Comparison of ENCODE assay signal across 12 cellular contexts in genomic region chr6:169289671-169290408, GRCh38. TPM values are rescaled to one million over a fixed set of nuclear protein-coding genes. Genes with fewer than 3 reads are reported as not detected.
DNase-seq lines count a peak whose midpoint lies in the region; ATAC-seq and TF ChIP-seq lines count a peak whose summit lies in the region.
"Had no signal": no experiment of that assay in that cellular context is flagged by ENCODE, and none has a peak within 500 bp of the region (broad histone marks: within the 10 kb centered on the region; RNA-seq: fewer than 3 reads in every experiment).

No MANE protein-coding gene starts in this region.

- CTCF ChIA-PET in Panc1 (lab: Charles Lee): no interaction called here

- DNase-seq in Daoy (ENCODE audit: low read depth) (peak; percentile 80), Panc1 (ENCODE audit: low read depth, low spot score) (no peak), fibroblast of mammary gland (ENCODE audit: low read depth) (peak; percentile 94), sciatic nerve (ENCODE audit: low spot score) (peak; percentile 78), nephron progenitor cell (no peak), LoVo (ENCODE audit: low spot score) (no peak), mucosa of descending colon (no peak)
- DNase-seq: adrenal gland, NCI-H446 treated with DMSO at 0.1 percent for 48 hours had no signal

- H3K9me3 ChIP-seq in Panc1 (ENCODE audit: control insufficient read depth, insufficient read depth, low read depth, low read length) (0 out of 2 replicates have a peak, but pooled peaks cover 3% of the 10 kb centered on the region), mucosa of descending colon (no peaks in the 10 kb centered on the region)
- H3K9me3 ChIP-seq: adrenal gland had no signal

- H3K4me1 Mint-ChIP-seq in nephron progenitor cell: peaks cover 30% of the 10 kb centered on the region

- TF ChIP-seq CTCF in Panc1 (IDR thresholded peaks at IDR 0.05) (no peak), fibroblast of mammary gland (conservative IDR thresholded peaks at IDR 0.05; ENCODE audit: control insufficient read depth, insufficient read depth, low read depth, low read length) (no peak), nephron progenitor cell (IDR thresholded peaks at IDR 0.05) (no peak), mucosa of descending colon (IDR thresholded peaks at IDR 0.05) (no peak)

- H3K4me3 Mint-ChIP-seq in nephron progenitor cell: no peak overlapping the region
- H3K4me3 Mint-ChIP-seq: stimulated activated naive CD8-positive, alpha-beta T cell treated with anti-CD3 and anti-CD28 coated beads, Interleukin-15, Interleukin-2, amounts not matched to agents 100 ng/mL and 50 ng/mL, for 24 hours; T-helper 1 cell treated with Interleukin-12 subunit alpha and Interleukin-12 subunit beta and Interleukin-4 antibody, amounts not matched to agents 30 μg/mL and 1 μg/mL, for 36 hours had no signal

- H3K4me3 ChIP-seq in Panc1 (ENCODE audit: low read depth in 2 of 2, low read length in 2 of 2) (no peak overlapping the region), fibroblast of mammary gland (ENCODE audit: control insufficient read depth, low read depth, low read length) (no peak overlapping the region), mucosa of descending colon (no peak overlapping the region)
- H3K4me3 ChIP-seq: adrenal gland had no signal

- H3K36me3 Mint-ChIP-seq in nephron progenitor cell (ENCODE audit: low read depth): no peaks in the 10 kb centered on the region

- ATAC-seq in Panc1 (peak; percentile 29; the same call in 1 of the 2 replicates), sciatic nerve (peak; percentile 85), GM19351 (IDR thresholded peaks at IDR 0.05; ENCODE audit: unreplicated experiment) (no peak), mucosa of descending colon (no peak)

- H3K27ac Mint-ChIP-seq in nephron progenitor cell: no peak overlapping the region
- H3K27ac Mint-ChIP-seq: stimulated activated naive CD8-positive, alpha-beta T cell treated with anti-CD3 and anti-CD28 coated beads, Interleukin-15, Interleukin-2, amounts not matched to agents 100 ng/mL and 50 ng/mL, for 24 hours; T-helper 1 cell treated with Interleukin-12 subunit alpha and Interleukin-12 subunit beta and Interleukin-4 antibody, amounts not matched to agents 30 μg/mL and 1 μg/mL, for 36 hours had no signal

- POLR2A ChIA-PET in Panc1 (lab: Charles Lee): no interaction called here

- in situ Hi-C loops in Panc1 (cut with HindIII; ENCODE audit: low pct_unique_long_range_greater_than_20kb, low sequenced_read_pairs): no loop called here

- no peaks in the 10 kb centered on the region for H3K27me3 ChIP-seq in Panc1 (ENCODE audit: control insufficient read depth, insufficient read depth, low read length)
- H3K27me3 ChIP-seq: adrenal gland had no signal

- intact Hi-C loops in Panc1 (cut with micrococcal nuclease; ENCODE audit: unreplicated experiment) (no loop called here), sciatic nerve (cut with DNase I) (no loop called here), mucosa of descending colon (cut with DNase I, micrococcal nuclease) (no loop called here)

- H3K4me1 ChIP-seq in Panc1 (ENCODE audit: control insufficient read depth, insufficient read depth, low read length) (no peaks in the 10 kb centered on the region), mucosa of descending colon (ENCODE audit: low read depth) (no peaks in the 10 kb centered on the region)

- peaks cover 2% of the 10 kb centered on the region for H3K9me3 Mint-ChIP-seq in nephron progenitor cell
- H3K9me3 Mint-ChIP-seq: stimulated activated naive CD8-positive, alpha-beta T cell treated with anti-CD3 and anti-CD28 coated beads, Interleukin-15, Interleukin-2, amounts not matched to agents 100 ng/mL and 50 ng/mL, for 24 hours; T-helper 1 cell treated with Interleukin-12 subunit alpha and Interleukin-12 subunit beta and Interleukin-4 antibody, amounts not matched to agents 30 μg/mL and 1 μg/mL, for 36 hours had no signal

- peaks cover 7% of the 10 kb centered on the region for H3K27me3 Mint-ChIP-seq in nephron progenitor cell (ENCODE audit: low read depth, poor library complexity)
- H3K27me3 Mint-ChIP-seq: stimulated activated naive CD8-positive, alpha-beta T cell treated with anti-CD3 and anti-CD28 coated beads, Interleukin-15, Interleukin-2, amounts not matched to agents 100 ng/mL and 50 ng/mL, for 24 hours had no signal

- H3K27ac ChIP-seq in Panc1 (ENCODE audit: low read length): no peak overlapping the region
- H3K27ac ChIP-seq: adrenal gland had no signal

- no peaks in the 10 kb centered on the region for H3K36me3 ChIP-seq in Panc1 (ENCODE audit: control insufficient read depth, insufficient read depth, low read length)
- no peaks in the 10 kb centered on the region for H3K36me3 ChIP-seq in mucosa of descending colon (ENCODE audit: low read depth)
- H3K36me3 ChIP-seq: adrenal gland had no signal

- BruUV-seq in Panc1 (replicated peaks; lab: Mats Ljungman, UMichigan): no TSS peak

RNA-seq across cellular contexts. Expression of gene THBS2, which starts 36.2 kb away (rescaled TPM):
- 12.5 and 16.1 TPM in 2 replicates for total RNA-seq in Daoy (2014; rRNA removed; shearing (Covaris generic))
- 0.05 TPM for total RNA-seq in Panc1 (2021; ENCODE audit: unreplicated experiment)
- polyA plus RNA-seq in Panc1 (2012; ENCODE audit: insufficient read length): 0.23 TPM
- 104 TPM for total RNA-seq in sciatic nerve
- 10 to 100 TPM in 1 of 3 donors, 1 to 10 TPM in 2; 3.7 to 39.1 (median 4.0) TPM for total RNA-seq in mucosa of descending colon

Comparison
In these comparisons a context has a peak if more than half of its experiments do, and no peak if none do; other contexts are left out.
1. DNase-seq: peak in Daoy (single experiment), fibroblast of mammary gland (single experiment) and sciatic nerve (single experiment); none in Panc1 (single experiment), nephron progenitor cell (single experiment), LoVo (single experiment) and mucosa of descending colon (0 of 3).
2. ATAC-seq: peak in Panc1 (single experiment) and sciatic nerve (single experiment); none in GM19351 (single experiment) and mucosa of descending colon (single experiment).